Comparison of ENCODE assay signal across 10 cellular contexts in genomic region chr9:123399803-123400378, GRCh38. TPM values are rescaled to one million over a fixed set of nuclear protein-coding genes. Genes with fewer than 3 reads are reported as not detected.
DNase-seq lines count a peak whose midpoint lies in the region; ATAC-seq, FAIRE-seq and TF ChIP-seq lines count a peak whose summit lies in the region.
"Had no signal": no experiment of that assay in that cellular context is flagged by ENCODE, and none has a peak within 500 bp of the region (broad histone marks: within the 10 kb centered on the region; RNA-seq: fewer than 3 reads in every experiment).

No MANE protein-coding gene starts in this region.

- H3K36me3 ChIP-seq in A673 (ENCODE audit: insufficient read depth, low read length, poor library complexity, severe bottlenecking), result no peaks in the 10 kb centered on the region

- H3K27me3 ChIP-seq in A673 (replicated peaks; ENCODE audit: insufficient read depth, low read depth, low read length, poor library complexity), result no peaks in the 10 kb centered on the region
- H3K27me3 ChIP-seq in foreskin keratinocyte, result no peaks in the 10 kb centered on the region

- H3K4me1 ChIP-seq in A673 (ENCODE audit: insufficient read depth, low read length, poor library complexity, severe bottlenecking), result no peaks in the 10 kb centered on the region
- H3K4me1 ChIP-seq in foreskin keratinocyte, result no peaks in the 10 kb centered on the region

- FAIRE-seq in GM12892 (lab: Jason Lieb, UNC), result no peak

- TF ChIP-seq CTCF in A673 (conservative IDR thresholded peaks at IDR 0.05; ENCODE audit: low read depth, low read length) (peak; percentile 74), foreskin keratinocyte (conservative IDR thresholded peaks at IDR 0.05) (peak; percentile 56)

- no TSS peak for BruUV-seq in A673 (replicated peaks; lab: Mats Ljungman, UMichigan)

- H3K27ac ChIP-seq in A673 (ENCODE audit: low read depth, low read length, poor library complexity, severe bottlenecking) (no peak overlapping the region), foreskin keratinocyte (no peak overlapping the region)

- intact Hi-C loops in A673 (cut with micrococcal nuclease; ENCODE audit: unreplicated experiment), result loop anchor here (5.0 to 10.0 kb wide), 2 partner anchors 642 to 925 kb away; no protein-coding TSS in a partner anchor

- peak; percentile 30 for ATAC-seq in foreskin keratinocyte
- no peak for ATAC-seq in GM18907 (IDR thresholded peaks at IDR 0.05; ENCODE audit: unreplicated experiment)
- ATAC-seq in HG03135 (IDR thresholded peaks at IDR 0.05; ENCODE audit: unreplicated experiment), result no peak

- no peak overlapping the region for H3K4me3 ChIP-seq in A673 (ENCODE audit: low read depth, low read length, poor library complexity, severe bottlenecking)

- H3K9me3 ChIP-seq in A673 (ENCODE audit: low read depth, low read length, poor library complexity, severe bottlenecking), result no peaks in the 10 kb centered on the region

- CTCF ChIA-PET in A673 (lab: Charles Lee), result interaction anchor here (0.5 kb wide), 2 partner anchors 55 to 252 kb away, joined by 5 to 9 read pairs; no protein-coding TSS in a partner anchor

- POLR2A ChIA-PET in A673 (lab: Charles Lee; ENCODE audit: low non-redundant PET), result interaction anchor here (0.6 kb wide), 1 partner anchor 166 kb away, joined by 8 read pairs; no protein-coding TSS in a partner anchor

- DNase-seq in A673 (ENCODE audit: low spot score) (peak; percentile 42), ELR (ENCODE audit: low read depth) (peak; percentile 34), RPMI8226 (peak; percentile 35), foreskin keratinocyte (no peak), NCI-H2029 treated with DMSO at 0.1 percent for 48 hours (lab: John Stamatoyannopoulos, UW) (no peak), GM12892 (ENCODE audit: insufficient read length) (no peak)

- no peak for TF ChIP-seq POLR2A in GM12892 (IDR thresholded peaks at IDR 0.05; ENCODE audit: low read depth, low read length)

RNA-seq across cellular contexts. Expression of gene CRB2, which starts 43.9 kb away (rescaled TPM):
- total RNA-seq in A673 (2021) (0.47 and 0.55 TPM in 2 replicates), foreskin keratinocyte (not detected in 2 replicates)
- not detected in 2 replicates for polyA plus RNA-seq in foreskin keratinocyte
- polyA plus RNA-seq in GM12892 (2012; ENCODE audit: missing spikeins), result 0.42 TPM
- total RNA-seq: activated T-helper 1 cell treated with anti-CD3 and anti-CD28 coated beads, Interleukin-12 subunit alpha, Interleukin-12 subunit beta, Interleukin-2, Interleukin-4 antibody, amounts not matched to agents 30 ng/mL and 10 ng/mL and 1 ng/mL, durations not matched to agents 14 hours and 24 hours and 36 hours had no signal
- polyA plus RNA-seq: IgD-negative memory B cell had no signal

Comparison
In these comparisons a context has a peak if more than half of its experiments do, and no peak if none do; other contexts are left out.
1. DNase-seq: peak in A673 (single experiment), ELR (single experiment) and RPMI8226 (single experiment); none in foreskin keratinocyte (0 of 2), NCI-H2029 treated with DMSO at 0.1 percent for 48 hours (single experiment) and GM12892 (single experiment).